ENCODE assay signal across 8 cellular contexts in genomic region chr11:16120008-16120407, GRCh38.
"Had no signal": no experiment of that assay in that cellular context is flagged by ENCODE, and none has a peak within 500 bp of the region (broad histone marks: within the 10 kb centered on the region; RNA-seq: fewer than 3 reads in every experiment).

No MANE protein-coding gene starts in this region.

- ATAC-seq: GM23338, K562 had no signal

- H3K27ac ChIP-seq: HL-60 had no signal

- DNase-seq: H9, HCEC 1CT, HFFc6, IMR-90, KG1 had no signal

- H3K4me3 ChIP-seq: GM23338, K562 had no signal

- H3K4me2 ChIP-seq: GM23338 had no signal

- H2AFZ ChIP-seq: GM23338 had no signal
